In genomic region chr16:51849715-51850114, GRCh38 we compare ENCODE assay signal across 30 cellular contexts.
"Had no signal": no experiment of that assay in that cellular context is flagged by ENCODE, and none has a peak within 500 bp of the region (broad histone marks: within the 10 kb centered on the region; RNA-seq: fewer than 3 reads in every experiment).

No MANE protein-coding gene starts in this region.

- H2AFZ ChIP-seq: parathyroid adenoma had no signal

- ATAC-seq: activated T-helper 17 cell treated with anti-CD3 and anti-CD28 coated beads, Interleukin-2, amount 50 U/mL, for 72 hours; esophagus mucosa; heart left ventricle; left lung; psoas muscle; upper lobe of right lung had no signal

- H3K4me1 ChIP-seq: heart left ventricle, left lung, parathyroid adenoma, psoas muscle, right atrium auricular region, spleen, suprapubic skin, tibial artery, upper lobe of right lung had no signal

- H3K4me3 Mint-ChIP-seq: activated CD4-positive, alpha-beta memory T cell treated with anti-CD3 and anti-CD28 coated beads for 36 hours; activated CD4-positive, alpha-beta T cell treated with anti-CD3 and anti-CD28 coated beads, Interleukin-2, amount 10 ng/mL, durations not matched to agents 24 days and 14 days; activated T-cell treated with anti-CD3 and anti-CD28 coated beads, Interleukin-2, amount 50 U/mL, for 24 hours; activated T-helper 17 cell treated with anti-CD3 and anti-CD28 coated beads, Interleukin-2, amount 50 U/mL, for 72 hours; immature natural killer cell; T-helper 1 cell treated with Interleukin-12 subunit alpha and Interleukin-12 subunit beta and Interleukin-4 antibody, amounts not matched to agents 30 μg/mL and 1 μg/mL, for 36 hours had no signal

- H3K9me3 ChIP-seq: psoas muscle, suprapubic skin, tibial artery, upper lobe of right lung had no signal

- H3K27ac ChIP-seq: heart left ventricle, left lung, parathyroid adenoma, psoas muscle, right atrium auricular region, spleen, suprapubic skin, tibial artery, upper lobe of right lung had no signal

- H3K27me3 Mint-ChIP-seq: activated CD4-positive, alpha-beta memory T cell treated with anti-CD3 and anti-CD28 coated beads for 36 hours; activated CD4-positive, alpha-beta T cell treated with anti-CD3 and anti-CD28 coated beads, Interleukin-2, amount 10 ng/mL, durations not matched to agents 24 days and 14 days; activated T-cell treated with anti-CD3 and anti-CD28 coated beads, Interleukin-2, amount 50 U/mL, for 24 hours; activated T-helper 17 cell treated with anti-CD3 and anti-CD28 coated beads, Interleukin-2, amount 50 U/mL, for 72 hours had no signal

- H3K9me3 Mint-ChIP-seq: activated CD4-positive, alpha-beta T cell treated with anti-CD3 and anti-CD28 coated beads, Interleukin-2, amount 10 ng/mL, durations not matched to agents 24 days and 14 days had no signal

- H3K9ac ChIP-seq: parathyroid adenoma had no signal

- H3K4me3 ChIP-seq: heart left ventricle, left lung, lung, psoas muscle, right atrium auricular region, spleen, suprapubic skin, tibial artery, upper lobe of right lung had no signal

- FAIRE-seq: kidney had no signal

- H3K4me1 Mint-ChIP-seq: activated CD4-positive, alpha-beta T cell treated with anti-CD3 and anti-CD28 coated beads, Interleukin-2, amount 10 ng/mL, durations not matched to agents 24 days and 14 days; activated T-helper 17 cell treated with anti-CD3 and anti-CD28 coated beads, Interleukin-2, amount 50 U/mL, for 72 hours; immature natural killer cell had no signal

- H3K36me3 ChIP-seq: heart left ventricle, left lung, right atrium auricular region, spleen, suprapubic skin, tibial artery, upper lobe of right lung had no signal

- DNase-seq: activated CD4-positive, alpha-beta memory T cell treated with anti-CD3 and anti-CD28 coated beads for 36 hours; activated CD4-positive, alpha-beta T cell treated with anti-CD3 and anti-CD28 coated beads, Interleukin-2, amount 10 ng/mL, durations not matched to agents 24 days and 14 days; activated CD4-positive, CD25-positive, alpha-beta regulatory T cell treated with anti-CD3 and anti-CD28 coated beads, Interleukin-2, amount 50 U/mL, for 72 hours; activated CD8-positive, alpha-beta memory T cell treated with anti-CD3 and anti-CD28 coated beads, Interleukin-2, amount 50 U/mL, for 48 hours; activated gamma-delta T cell treated with Interleukin-2 at 50 U/mL for 16 hours; activated naive CD4-positive, alpha-beta T cell treated with anti-CD3 and anti-CD28 coated beads, Interleukin-2, amount 50 U/mL, for 16 hours; activated T-cell treated with anti-CD3 and anti-CD28 coated beads, Interleukin-2, amount 50 U/mL, for 24 hours; amniotic stem cell; caudate nucleus; cortex of kidney; foreskin fibroblast; heart left ventricle; hypothalamus; immature natural killer cell; kidney; left lung; occipital lobe; psoas muscle; spleen; stimulated activated naive CD4-positive, alpha-beta T cell; T-helper 9 cell; tibial artery; upper lobe of right lung had no signal

- H3K27me3 ChIP-seq: heart left ventricle, left lung, right atrium auricular region, spleen, suprapubic skin, tibial artery, upper lobe of right lung had no signal

- H3K36me3 Mint-ChIP-seq: activated CD4-positive, alpha-beta memory T cell treated with anti-CD3 and anti-CD28 coated beads for 36 hours; immature natural killer cell had no signal

- H3K27ac Mint-ChIP-seq: activated CD4-positive, alpha-beta memory T cell treated with anti-CD3 and anti-CD28 coated beads for 36 hours; activated CD4-positive, alpha-beta T cell treated with anti-CD3 and anti-CD28 coated beads, Interleukin-2, amount 10 ng/mL, durations not matched to agents 24 days and 14 days; activated T-cell treated with anti-CD3 and anti-CD28 coated beads, Interleukin-2, amount 50 U/mL, for 24 hours; activated T-helper 17 cell treated with anti-CD3 and anti-CD28 coated beads, Interleukin-2, amount 50 U/mL, for 72 hours; immature natural killer cell; T-helper 1 cell treated with Interleukin-12 subunit alpha and Interleukin-12 subunit beta and Interleukin-4 antibody, amounts not matched to agents 30 μg/mL and 1 μg/mL, for 36 hours had no signal
